ENCODE assay signal across 15 cellular contexts in the genomic region with DNA sequence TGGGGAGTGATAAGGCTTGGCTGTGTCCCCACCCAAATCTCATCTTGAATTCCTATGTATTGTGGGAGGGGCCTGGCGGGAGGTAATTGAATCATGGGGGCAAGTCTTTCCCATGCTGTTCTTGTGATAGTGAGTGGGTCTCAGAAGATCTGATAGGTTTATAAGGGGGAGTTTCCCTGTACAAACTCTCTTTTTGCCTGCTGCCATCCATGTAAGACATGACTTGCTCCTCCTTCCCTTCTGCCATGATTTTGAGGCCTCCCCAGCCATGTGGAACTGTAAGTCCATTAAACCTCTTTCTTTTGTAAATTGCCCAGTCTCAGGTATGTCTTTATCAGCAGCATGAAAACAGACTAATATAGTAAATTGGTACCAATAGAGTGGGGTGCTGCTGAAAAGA. TPM values are rescaled to one million over a fixed set of nuclear protein-coding genes. Genes with fewer than 3 reads are reported as not detected.
"Had no signal": no experiment of that assay in that cellular context is flagged by ENCODE, and none has a peak within 500 bp of the region (broad histone marks: within the 10 kb centered on the region; RNA-seq: fewer than 3 reads in every experiment).

No MANE protein-coding gene starts in this region.

RNA-seq across cellular contexts. Expression of a gene that starts 45.7 kb away (rescaled TPM):
- total RNA-seq: activated B cell treated with CpG ODN at 0.5 μM for 24 hours; activated CD4-positive, alpha-beta memory T cell treated with anti-CD3 and anti-CD28 coated beads for 36 hours; activated CD4-positive, alpha-beta memory T cell treated with anti-CD3 and anti-CD28 coated beads, Interleukin-2, amount 10 ng/mL, durations not matched to agents 7 days and 5 days; activated CD4-positive, alpha-beta T cell treated with anti-CD3 and anti-CD28 coated beads for 36 hours; activated CD4-positive, alpha-beta T cell treated with anti-CD3 and anti-CD28 coated beads, Interleukin-2, amount 10 ng/mL, durations not matched to agents 24 days and 14 days; activated CD4-positive, alpha-beta T cell treated with anti-CD3 and anti-CD28 coated beads, Interleukin-2, amount 10 ng/mL, durations not matched to agents 7 days and 5 days; activated CD8-positive, alpha-beta memory T cell treated with anti-CD3 and anti-CD28 coated beads for 36 hours; activated CD8-positive, alpha-beta memory T cell treated with anti-CD3 and anti-CD28 coated beads, Interleukin-2, amount 10 ng/mL, durations not matched to agents 7 days and 5 days; activated CD8-positive, alpha-beta T cell treated with anti-CD3 and anti-CD28 coated beads for 36 hours; activated CD8-positive, alpha-beta T cell treated with anti-CD3 and anti-CD28 coated beads, Interleukin-2, amount 10 ng/mL, durations not matched to agents 7 days and 5 days; T-cell; T-helper 1 cell treated with Interleukin-12 subunit alpha and Interleukin-12 subunit beta and Interleukin-4 antibody, amounts not matched to agents 30 ng/mL and 1 ng/mL, for 36 hours; T-helper 17 cell; T-helper 2 cell treated with Interferon-gamma antibody and Interleukin-4, amounts not matched to agents 100 ng/mL and 5 ng/mL, for 36 hours; WTC11 had no signal
